In genomic region chr2:122734756-122735155, GRCh38 we compare ENCODE assay signal across 22 cellular contexts.
DNase-seq lines count a peak whose midpoint lies in the region; ATAC-seq and TF ChIP-seq lines count a peak whose summit lies in the region.
"Had no signal": no experiment of that assay in that cellular context is flagged by ENCODE, and none has a peak within 500 bp of the region (broad histone marks: within the 10 kb centered on the region; RNA-seq: fewer than 3 reads in every experiment).

No MANE protein-coding gene starts in this region.

- H3K27ac ChIP-seq in HUES48 (ENCODE audit: low read depth, low read length) (peak overlapping the region; percentile 73), mammary epithelial cell (ENCODE audit: insufficient read depth, low read depth, low read length) (no peak overlapping the region), smooth muscle cell (ENCODE audit: low read depth) (peak overlapping the region; percentile 33), right lobe of liver (no peak overlapping the region)
- H3K27ac ChIP-seq: SJSA1 had no signal

- CTCF ChIA-PET in mammary epithelial cell (lab: Charles Lee; ENCODE audit: low non-redundant PET): no interaction called here
- CTCF ChIA-PET in activated CD8-positive, alpha-beta T cell treated with anti-CD3 and anti-CD28 coated beads, Interleukin-2, amount 10 ng/mL, durations not matched to agents 7 days and 5 days (lab: Charles Lee): no interaction called here

- peaks cover 20% of the 10 kb centered on the region for H3K4me1 Mint-ChIP-seq in activated CD8-positive, alpha-beta T cell treated with anti-CD3 and anti-CD28 coated beads, Interleukin-2, amount 10 ng/mL, durations not matched to agents 7 days and 5 days (ENCODE audit: low read depth)
- H3K4me1 Mint-ChIP-seq: central memory CD8-positive, alpha-beta T cell; stimulated activated naive B cell treated with anti-CD40 and anti-IgM and Interleukin-4, amounts not matched to agents 10 μg/mL and 1 μg/mL and 100 μg/mL, for 72 hours had no signal

- no peak overlapping the region for H3K4me3 Mint-ChIP-seq in activated CD8-positive, alpha-beta T cell treated with anti-CD3 and anti-CD28 coated beads, Interleukin-2, amount 10 ng/mL, durations not matched to agents 7 days and 5 days
- H3K4me3 Mint-ChIP-seq: activated naive CD4-positive, alpha-beta T cell treated with anti-CD3 and anti-CD28 coated beads, Interleukin-2, amount 10 ng/mL, durations not matched to agents 7 days and 5 days; central memory CD8-positive, alpha-beta T cell; IgD-negative memory B cell; stimulated activated naive B cell treated with anti-CD40 and anti-IgM and Interleukin-4, amounts not matched to agents 10 μg/mL and 1 μg/mL and 100 μg/mL, for 72 hours had no signal

- H3K79me2 ChIP-seq in mammary epithelial cell (ENCODE audit: insufficient read depth, low read length) (no peaks in the 10 kb centered on the region), smooth muscle cell (ENCODE audit: low read depth) (no peaks in the 10 kb centered on the region)

- dilution Hi-C loops in mammary epithelial cell (cut with HindIII; ENCODE audit: low sequenced_read_pairs): no loop called here

- H3K36me3 Mint-ChIP-seq in activated CD8-positive, alpha-beta T cell treated with anti-CD3 and anti-CD28 coated beads, Interleukin-2, amount 10 ng/mL, durations not matched to agents 7 days and 5 days (ENCODE audit: low read depth): no peaks in the 10 kb centered on the region
- H3K36me3 Mint-ChIP-seq: activated naive CD4-positive, alpha-beta T cell treated with anti-CD3 and anti-CD28 coated beads, Interleukin-2, amount 10 ng/mL, durations not matched to agents 7 days and 5 days; IgD-negative memory B cell; stimulated activated naive B cell treated with anti-CD40 and anti-IgM and Interleukin-4, amounts not matched to agents 10 μg/mL and 1 μg/mL and 100 μg/mL, for 72 hours had no signal

- POLR2A ChIA-PET in activated CD8-positive, alpha-beta T cell treated with anti-CD3 and anti-CD28 coated beads, Interleukin-2, amount 10 ng/mL, durations not matched to agents 7 days and 5 days (lab: Charles Lee): no interaction called here

- H3K4me3 ChIP-seq in HUES48 (ENCODE audit: low read depth, low read length): no peak overlapping the region
- no peak overlapping the region for H3K4me3 ChIP-seq in mammary epithelial cell (replicated peaks in 1 of 3; ENCODE audit: insufficient read depth in 1 of 3, low read depth in 2 of 3, low read length in 3 of 3)
- no peak overlapping the region for H3K4me3 ChIP-seq in smooth muscle cell
- H3K4me3 ChIP-seq in right lobe of liver: no peak overlapping the region
- H3K4me3 ChIP-seq: SJSA1 had no signal

- H4K20me1 ChIP-seq in mammary epithelial cell (ENCODE audit: insufficient read depth, low read length) (no peaks in the 10 kb centered on the region), smooth muscle cell (ENCODE audit: low read depth) (no peaks in the 10 kb centered on the region)

- intact Hi-C loops in mammary epithelial cell (cut with micrococcal nuclease) (no loop called here), right lobe of liver (cut with DNase I) (no loop called here)

- no TSS peak for BruUV-seq in mammary epithelial cell (replicated peaks; lab: Mats Ljungman, UMichigan)

- H3K4me1 ChIP-seq in HUES48 (ENCODE audit: control insufficient read depth, insufficient read depth, low read length) (peaks cover 18% of the 10 kb centered on the region), mammary epithelial cell (ENCODE audit: insufficient read depth, low read length) (peaks cover 4% of the 10 kb centered on the region), smooth muscle cell (ENCODE audit: low read depth) (peaks cover 6% of the 10 kb centered on the region), right lobe of liver (no peaks in the 10 kb centered on the region)
- H3K4me1 ChIP-seq: SJSA1 had no signal

- no peak overlapping the region for H3K27ac Mint-ChIP-seq in activated CD8-positive, alpha-beta T cell treated with anti-CD3 and anti-CD28 coated beads, Interleukin-2, amount 10 ng/mL, durations not matched to agents 7 days and 5 days
- H3K27ac Mint-ChIP-seq: activated naive CD4-positive, alpha-beta T cell treated with anti-CD3 and anti-CD28 coated beads, Interleukin-2, amount 10 ng/mL, durations not matched to agents 7 days and 5 days; IgD-negative memory B cell; stimulated activated naive B cell treated with anti-CD40 and anti-IgM and Interleukin-4, amounts not matched to agents 10 μg/mL and 1 μg/mL and 100 μg/mL, for 72 hours had no signal

- in situ Hi-C loops in mammary epithelial cell (cut with MboI; ENCODE audit: low sequenced_read_pairs in 2 of 2): no loop called here

- peak overlapping the region; percentile 26; the same call in 1 of the 2 replicates for H3K9ac ChIP-seq in HUES48 (ENCODE audit: low read depth, low read length)
- no peak overlapping the region for H3K9ac ChIP-seq in mammary epithelial cell (ENCODE audit: insufficient read depth, low read length)
- H3K9ac ChIP-seq in smooth muscle cell (ENCODE audit: low read depth): no peak overlapping the region

- peak overlapping the region; percentile 5 for H2AFZ ChIP-seq in mammary epithelial cell (ENCODE audit: low read depth, low read length)
- H2AFZ ChIP-seq in smooth muscle cell (ENCODE audit: low read depth): peak overlapping the region; percentile 52

- H3K27me3 ChIP-seq in HUES48 (ENCODE audit: control insufficient read depth, insufficient read depth, low read length) (no peaks in the 10 kb centered on the region), mammary epithelial cell (ENCODE audit: insufficient read depth, low read length) (no peaks in the 10 kb centered on the region), smooth muscle cell (ENCODE audit: low read depth) (no peaks in the 10 kb centered on the region), right lobe of liver (no peaks in the 10 kb centered on the region)
- H3K27me3 ChIP-seq: SJSA1 had no signal

- H3F3A ChIP-seq in smooth muscle cell (ENCODE audit: low read depth): no peaks in the 10 kb centered on the region

- H3K4me2 ChIP-seq in mammary epithelial cell (ENCODE audit: insufficient read depth, low read depth, low read length): no peak overlapping the region
- H3K4me2 ChIP-seq in smooth muscle cell: peak overlapping the region; percentile 33

- TF ChIP-seq POLR2A in right lobe of liver (IDR thresholded peaks at IDR 0.05): no peak

- no peak for ATAC-seq in activated CD8-positive, alpha-beta T cell treated with anti-CD3 and anti-CD28 coated beads, Interleukin-2, amount 10 ng/mL, durations not matched to agents 7 days and 5 days
- ATAC-seq in right lobe of liver: no peak
- ATAC-seq: stimulated activated naive B cell treated with anti-CD40 and anti-IgM and Interleukin-4, amounts not matched to agents 10 μg/mL and 1 μg/mL and 100 μg/mL, for 72 hours had no signal

- H3K27me3 Mint-ChIP-seq in activated CD8-positive, alpha-beta T cell treated with anti-CD3 and anti-CD28 coated beads, Interleukin-2, amount 10 ng/mL, durations not matched to agents 7 days and 5 days (ENCODE audit: low read depth): no peaks in the 10 kb centered on the region
- H3K27me3 Mint-ChIP-seq: activated naive CD4-positive, alpha-beta T cell treated with anti-CD3 and anti-CD28 coated beads, Interleukin-2, amount 10 ng/mL, durations not matched to agents 7 days and 5 days; central memory CD8-positive, alpha-beta T cell; IgD-negative memory B cell; stimulated activated naive B cell treated with anti-CD40 and anti-IgM and Interleukin-4, amounts not matched to agents 10 μg/mL and 1 μg/mL and 100 μg/mL, for 72 hours had no signal

- TF ChIP-seq CTCF in mammary epithelial cell (conservative IDR thresholded peaks at IDR 0.05 in 1 of 2, IDR thresholded peaks at IDR 0.05 in 1 of 2; ENCODE audit: extremely low read depth in 1 of 2, insufficient read depth in 1 of 2, low read depth in 1 of 2, low read length in 2 of 2) (no peak), smooth muscle cell (IDR thresholded peaks at IDR 0.05; ENCODE audit: borderline replicate concordance, insufficient read depth, poor library complexity, severe bottlenecking) (no peak), right lobe of liver (IDR thresholded peaks at IDR 0.05) (no peak)

- DNase-seq in mammary epithelial cell: no peak
- peak; percentile 41 for DNase-seq in iPS-NIHi11 (ENCODE audit: low spot score)
- DNase-seq in smooth muscle cell (lab: John Stamatoyannopoulos, UW; ENCODE audit: unreplicated experiment): no peak
- DNase-seq in HT-29 (ENCODE audit: low spot score): no peak
- DNase-seq in activated CD8-positive, alpha-beta T cell treated with anti-CD3 and anti-CD28 coated beads, Interleukin-2, amount 10 ng/mL, durations not matched to agents 7 days and 5 days: no peak
- no peak for DNase-seq in right lobe of liver
- no peak for DNase-seq in superior temporal gyrus (ENCODE audit: extremely low spot score)
- DNase-seq: activated CD4-positive, alpha-beta T cell treated with anti-CD3 and anti-CD28 coated beads for 1 hour; activated CD8-positive, alpha-beta memory T cell treated with anti-CD3 and anti-CD28 coated beads, Interleukin-2, amount 50 U/mL, for 48 hours; activated naive CD4-positive, alpha-beta T cell treated with anti-CD3 and anti-CD28 coated beads, Interleukin-2, amount 10 ng/mL, durations not matched to agents 7 days and 5 days; kidney glomerular epithelial cell; MV-4-11; NCI-H2029 treated with DMSO at 0.1 percent for 48 hours; NCI-H510A; stimulated activated CD4-positive, alpha-beta T cell treated with anti-CD3 and anti-CD28 coated beads, Interleukin-12 subunit alpha, Interleukin-12 subunit beta, amount 100 ng/mL, for 4 hours; stimulated activated naive B cell treated with anti-CD40 and anti-IgM and Interleukin-4, amounts not matched to agents 10 μg/mL and 1 μg/mL and 100 μg/mL, for 72 hours; T1000; trophoblast cell had no signal

- 38% methylated on average over 4 of the region's 4 CpGs for WGBS in mammary epithelial cell (ENCODE audit: low coverage, missing lambda C conversion rate)
- 37% methylated on average over 4 of the region's 4 CpGs for WGBS in smooth muscle cell (ENCODE audit: low lambda C conversion rate)
- 60% methylated on average over 4 of the region's 4 CpGs for WGBS in right lobe of liver (ENCODE audit: insufficient coverage, low coverage, low lambda C conversion rate, missing lambda C conversion rate)

- H3K9me3 ChIP-seq in HUES48 (ENCODE audit: control insufficient read depth, insufficient read depth, low read length): peaks cover 7% of the 10 kb centered on the region; the same call in 1 of the 2 replicates
- no peaks in the 10 kb centered on the region for H3K9me3 ChIP-seq in mammary epithelial cell (replicated peaks; ENCODE audit: insufficient read depth, low read length)
- no peaks in the 10 kb centered on the region for H3K9me3 ChIP-seq in smooth muscle cell (replicated peaks; ENCODE audit: low read depth)
- no peaks in the 10 kb centered on the region for H3K9me3 ChIP-seq in right lobe of liver
- H3K9me3 ChIP-seq: SJSA1 had no signal

- H3K36me3 ChIP-seq in HUES48 (ENCODE audit: control insufficient read depth, insufficient read depth, low read length) (no peaks in the 10 kb centered on the region), mammary epithelial cell (ENCODE audit: insufficient read depth, low read length) (no peaks in the 10 kb centered on the region), smooth muscle cell (ENCODE audit: low read depth) (no peaks in the 10 kb centered on the region), right lobe of liver (no peaks in the 10 kb centered on the region)
- H3K36me3 ChIP-seq: SJSA1 had no signal

- H3K9me3 Mint-ChIP-seq in activated CD8-positive, alpha-beta T cell treated with anti-CD3 and anti-CD28 coated beads, Interleukin-2, amount 10 ng/mL, durations not matched to agents 7 days and 5 days (ENCODE audit: insufficient read depth): peaks cover 11% of the 10 kb centered on the region
- H3K9me3 Mint-ChIP-seq: activated naive CD4-positive, alpha-beta T cell treated with anti-CD3 and anti-CD28 coated beads, Interleukin-2, amount 10 ng/mL, durations not matched to agents 7 days and 5 days had no signal

Comparison
In these comparisons a context has a peak if more than half of its experiments do, and no peak if none do; other contexts are left out.
1. H3K27ac ChIP-seq: peak in HUES48 (single experiment) and smooth muscle cell (single experiment); none in mammary epithelial cell (single experiment) and right lobe of liver (0 of 3).